In the genomic region with DNA sequence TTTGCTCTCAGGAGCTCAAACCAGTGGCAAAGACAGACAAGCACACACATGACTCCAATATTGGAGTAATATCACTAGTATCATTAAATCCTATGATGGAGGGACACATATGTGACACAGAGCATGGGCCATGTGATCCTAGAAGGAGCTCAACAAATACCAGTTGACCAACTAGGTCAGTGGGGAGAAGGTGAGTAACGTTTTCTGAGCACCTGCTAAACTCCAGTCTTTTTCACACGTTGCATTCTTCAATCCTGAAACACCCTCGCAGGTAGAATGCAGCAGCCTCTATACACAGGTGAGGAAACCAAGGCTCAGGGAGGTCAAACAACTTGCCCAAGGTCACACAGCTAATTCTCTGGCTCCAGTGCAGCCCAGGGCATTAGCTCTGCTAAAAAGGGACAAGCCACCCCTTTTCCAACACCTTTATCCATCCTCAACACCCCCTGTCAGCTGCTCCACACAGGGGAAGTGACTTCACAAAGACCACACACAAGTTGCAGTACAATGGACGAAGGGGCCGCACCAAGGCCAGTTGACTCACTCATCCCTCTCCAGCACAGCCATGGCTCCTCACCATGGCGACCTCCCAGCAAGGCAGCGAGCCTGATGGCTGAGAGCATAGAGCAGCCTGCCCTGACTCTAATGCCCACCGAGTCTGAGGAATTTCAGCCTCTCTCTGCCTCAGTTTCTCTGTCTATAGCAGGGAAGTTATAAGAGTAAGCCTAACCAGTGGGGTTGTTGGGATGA, we compare ENCODE assay signal across 1 cellular context.
TF ChIP-seq lines count a peak whose summit lies in the region.

No MANE protein-coding gene starts in this region.

TF ChIP-seq in IMR-90, 13 proteins besides CTCF, POLR2A, EP300 and RAD21 (continued from another document):
- TF ChIP-seq NFE2L2 (IDR thresholded peaks at IDR 0.05; ENCODE audit: low read depth, low read length) (no peak), MAZ (IDR thresholded peaks at IDR 0.05; ENCODE audit: borderline replicate concordance, low read depth, low read length) (no peak), CEBPB (IDR thresholded peaks at IDR 0.05; ENCODE audit: low read depth, low read length) (no peak), RCOR1 (IDR thresholded peaks at IDR 0.05; ENCODE audit: insufficient replicate concordance, low read length) (no peak), SMC3 (IDR thresholded peaks at IDR 0.05; ENCODE audit: low read depth, low read length) (no peak), FOS (IDR thresholded peaks at IDR 0.05; ENCODE audit: low read depth, low read length) (no peak), CHD1 (IDR thresholded peaks at IDR 0.05; ENCODE audit: low read depth, low read length) (no peak), RFX5 (IDR thresholded peaks at IDR 0.05; ENCODE audit: low read depth, low read length) (no peak), MXI1 (IDR thresholded peaks at IDR 0.05; ENCODE audit: borderline replicate concordance, low read depth, low read length) (no peak), BHLHE40 (IDR thresholded peaks at IDR 0.05; ENCODE audit: low read depth, low read length) (no peak)
- TF ChIP-seq, protein P1, sequence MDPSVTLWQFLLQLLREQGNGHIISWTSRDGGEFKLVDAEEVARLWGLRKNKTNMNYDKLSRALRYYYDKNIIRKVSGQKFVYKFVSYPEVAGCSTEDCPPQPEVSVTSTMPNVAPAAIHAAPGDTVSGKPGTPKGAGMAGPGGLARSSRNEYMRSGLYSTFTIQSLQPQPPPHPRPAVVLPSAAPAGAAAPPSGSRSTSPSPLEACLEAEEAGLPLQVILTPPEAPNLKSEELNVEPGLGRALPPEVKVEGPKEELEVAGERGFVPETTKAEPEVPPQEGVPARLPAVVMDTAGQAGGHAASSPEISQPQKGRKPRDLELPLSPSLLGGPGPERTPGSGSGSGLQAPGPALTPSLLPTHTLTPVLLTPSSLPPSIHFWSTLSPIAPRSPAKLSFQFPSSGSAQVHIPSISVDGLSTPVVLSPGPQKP (IDR thresholded peaks at IDR 0.05; ENCODE audit: borderline replicate concordance, low read depth, low read length): no peak
- TF ChIP-seq, protein P2, sequence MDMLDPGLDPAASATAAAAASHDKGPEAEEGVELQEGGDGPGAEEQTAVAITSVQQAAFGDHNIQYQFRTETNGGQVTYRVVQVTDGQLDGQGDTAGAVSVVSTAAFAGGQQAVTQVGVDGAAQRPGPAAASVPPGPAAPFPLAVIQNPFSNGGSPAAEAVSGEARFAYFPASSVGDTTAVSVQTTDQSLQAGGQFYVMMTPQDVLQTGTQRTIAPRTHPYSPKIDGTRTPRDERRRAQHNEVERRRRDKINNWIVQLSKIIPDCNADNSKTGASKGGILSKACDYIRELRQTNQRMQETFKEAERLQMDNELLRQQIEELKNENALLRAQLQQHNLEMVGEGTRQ (IDR thresholded peaks at IDR 0.05; ENCODE audit: low read depth, low read length): no peak
